8 cellular contexts compared by ENCODE assay signal in the genomic region with DNA sequence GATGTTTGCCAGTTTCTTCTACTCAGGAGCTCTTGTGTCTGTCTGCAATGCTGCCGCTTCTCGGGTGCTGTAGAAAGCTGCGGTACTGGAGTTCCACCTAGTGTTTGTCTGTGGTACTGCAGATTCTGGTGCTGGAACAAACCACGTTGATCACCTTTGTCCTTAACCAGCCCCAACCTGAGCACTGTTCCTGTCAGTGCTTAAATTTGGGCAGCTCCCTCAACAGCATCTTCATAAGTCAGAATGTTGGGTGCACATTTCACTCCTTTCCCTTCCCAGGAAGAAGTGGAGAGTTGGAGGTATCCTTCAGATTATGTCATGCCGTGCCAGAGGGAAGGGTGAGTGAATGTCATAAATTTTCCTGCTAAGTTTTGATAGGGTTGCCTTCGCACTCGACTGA. TPM values are rescaled to one million over a fixed set of nuclear protein-coding genes. Genes with fewer than 3 reads are reported as not detected.
DNase-seq lines count a peak whose midpoint lies in the region; FAIRE-seq and TF ChIP-seq lines count a peak whose summit lies in the region.

No MANE protein-coding gene starts in this region.

- TF ChIP-seq CTCF in neural cell (IDR thresholded peaks at IDR 0.05; ENCODE audit: poor library complexity, severe bottlenecking): peak; percentile 97

- H3K9me3 ChIP-seq in neural cell (ENCODE audit: low read length): no peaks in the 10 kb centered on the region

- no peak overlapping the region for H3K9ac ChIP-seq in neural cell (ENCODE audit: low read length)

- no peak overlapping the region for H3K27ac ChIP-seq in neural cell (ENCODE audit: low read length)

- no peaks in the 10 kb centered on the region for H4K20me1 ChIP-seq in neural cell (ENCODE audit: insufficient read depth)

- H3K79me2 ChIP-seq in neural cell (replicated peaks; ENCODE audit: insufficient read depth, low read length): no peaks in the 10 kb centered on the region

- H3K4me3 ChIP-seq in neural cell (ENCODE audit: low read length): no peak overlapping the region

- TF ChIP-seq EP300 in neural cell (conservative IDR thresholded peaks at IDR 0.05; ENCODE audit: poor library complexity, severe bottlenecking): no peak

- H2AFZ ChIP-seq in neural cell (ENCODE audit: low read depth, low read length): no peak overlapping the region

- no peaks in the 10 kb centered on the region for H3K36me3 ChIP-seq in neural cell (ENCODE audit: insufficient read depth, low read length)

- no peak overlapping the region for H3K4me2 ChIP-seq in neural cell (ENCODE audit: low read length)

- FAIRE-seq in GM18507 (lab: Jason Lieb, UNC): peak; percentile 92

- H3K27me3 ChIP-seq in neural cell (ENCODE audit: insufficient read depth, low read depth, low read length): no peaks in the 10 kb centered on the region

- H3K9me2 ChIP-seq in neural cell (ENCODE audit: insufficient read depth, low read length): no peaks in the 10 kb centered on the region

- TF ChIP-seq RAD21 in neural cell (conservative IDR thresholded peaks at IDR 0.05): peak; percentile 97

- H3F3A ChIP-seq in neural cell (ENCODE audit: insufficient read depth, low read length, poor library complexity, severe bottlenecking): no peaks in the 10 kb centered on the region

- DNase-seq in A172 (ENCODE audit: low spot score) (peak; percentile 65), GM18507 (ENCODE audit: extremely low spot score, insufficient read length, low read depth) (peak; percentile 48), KG1 (lab: John Stamatoyannopoulos, UW) (peak; percentile 30), OCI-M2 (lab: John Stamatoyannopoulos, UW; ENCODE audit: unreplicated experiment) (peak; percentile 9), activated T-cell treated with anti-CD3 and anti-CD28 coated beads for 48 hours (ENCODE audit: low read depth) (peak; percentile 61), fibroblast of gingiva (ENCODE audit: low read depth) (peak; percentile 62)
- peak; percentile 59 for DNase-seq in stimulated activated naive CD4-positive, alpha-beta T cell treated with Interleukin-2 at 50 U/mL for 16 hours (lab: John Stamatoyannopoulos, UW)

TF ChIP-seq in neural cell, 6 proteins besides CTCF, POLR2A, EP300 and RAD21:
- TF ChIP-seq SMC3 (conservative IDR thresholded peaks at IDR 0.05; ENCODE audit: poor library complexity): peak; percentile 90
- TF ChIP-seq TAF1 (IDR thresholded peaks at IDR 0.05; ENCODE audit: low read depth): no peak

RNA-seq across cellular contexts. Expression of a gene that starts 48.7 kb away (rescaled TPM):
- total RNA-seq in A172 (2014; rRNA removed; shearing (Covaris generic)): not detected in 2 replicates
- not detected in 2 replicates for polyA plus RNA-seq in neural cell
- polyA minus RNA-seq in neural cell: not detected in 2 replicates

Comparison
In these comparisons a context has a peak if more than half of its experiments do, and no peak if none do; other contexts are left out.
1. DNase-seq: peak in every context shown above with its lines; median percentile 65 in A172; 62 in fibroblast of gingiva; 61 in activated T-cell treated with anti-CD3 and anti-CD28 coated beads for 48 hours; 59 in stimulated activated naive CD4-positive, alpha-beta T cell treated with Interleukin-2 at 50 U/mL for 16 hours; 48 in GM18507; 30 in KG1; 9 in OCI-M2.